Comparison of ENCODE assay signal across 17 cellular contexts in genomic region chrX:100874240-100874798, GRCh38. TPM values are rescaled to one million over a fixed set of nuclear protein-coding genes. Genes with fewer than 3 reads are reported as not detected.
DNase-seq lines count a peak whose midpoint lies in the region; ATAC-seq, FAIRE-seq and TF ChIP-seq lines count a peak whose summit lies in the region.
"Had no signal": no experiment of that assay in that cellular context is flagged by ENCODE, and none has a peak within 500 bp of the region (broad histone marks: within the 10 kb centered on the region; RNA-seq: fewer than 3 reads in every experiment).

NOX1 (minus strand) TSS chrX:100874359; CDS start chrX:100874139, 220 bp downstream.

- H3K4me3 ChIP-seq in HepG2 (replicated peaks in 1 of 3; ENCODE audit: insufficient read depth in 1 of 3, low read depth in 2 of 3, low read length in 3 of 3) = no peak within 1 kb of the TSS
- no peak within 1 kb of the TSS for H3K4me3 ChIP-seq in right lobe of liver
- H3K4me3 ChIP-seq in hepatocyte = no peak within 1 kb of the TSS
- H3K4me3 ChIP-seq: PC-9 had no signal

- ATAC-seq in HepG2 = peak; percentile 45
- no peak for ATAC-seq in right lobe of liver
- no peak for ATAC-seq in GM18502 (IDR thresholded peaks at IDR 0.05; ENCODE audit: poor library complexity, unreplicated experiment)

- H3K27me3 ChIP-seq in HepG2 (ENCODE audit: control insufficient read depth in 1 of 2, insufficient read depth in 2 of 2, low read length in 2 of 2) (no peaks in the 10 kb centered on the region), right lobe of liver (peaks cover 0 to 4% of the 10 kb centered on the region in 2 donors), hepatocyte (no peaks in the 10 kb centered on the region)

- TF ChIP-seq CTCF in HepG2 (CRISPR knock-in tag; IDR thresholded peaks at IDR 0.05) (no peak), right lobe of liver (IDR thresholded peaks at IDR 0.05) (no peak), VCaP (conservative IDR thresholded peaks at IDR 0.05) (no peak), hepatocyte (IDR thresholded peaks at IDR 0.05; ENCODE audit: poor library complexity) (no peak)

- H4K20me1 ChIP-seq in HepG2 (ENCODE audit: insufficient read depth, low read length) = no peaks in the 10 kb centered on the region
- no peaks in the 10 kb centered on the region for H4K20me1 ChIP-seq in hepatocyte (ENCODE audit: insufficient read depth, poor library complexity, severe bottlenecking)

- TF ChIP-seq EP300 in HepG2 (IDR thresholded peaks at IDR 0.05; ENCODE audit: low read depth in 2 of 2, low read length in 2 of 2) (no peak), HepG2 (CRISPR knock-in tag; IDR thresholded peaks at IDR 0.05; ENCODE audit: borderline replicate concordance) (no peak)

- peak within 1 kb of the TSS; percentile 27; the same call in 1 of the 2 replicates for H3K4me2 ChIP-seq in HepG2 (ENCODE audit: low read depth, low read length)
- H3K4me2 ChIP-seq in hepatocyte = peak within 1 kb of the TSS; percentile 10
- H3K4me2 ChIP-seq: PC-9 had no signal

- DNase-seq in HepG2 (ENCODE audit: low spot score) (no peak), right lobe of liver (no peak), hepatocyte (ENCODE audit: low spot score) (peak; percentile 14), mesenteric fat pad (ENCODE audit: low spot score) (no peak), HK-2 (ENCODE audit: unreplicated experiment) (no peak), NCI-H2227 (lab: John Stamatoyannopoulos, UW; ENCODE audit: unreplicated experiment) (no peak)
- DNase-seq: COR-L47, DND-41, GDM1, H7, NCI-H146, NCI-H2107, PC-9 had no signal

- H3K9me2 ChIP-seq in hepatocyte (replicated peaks; ENCODE audit: insufficient read depth) = no peaks in the 10 kb centered on the region

- H3K9me3 ChIP-seq in HepG2 (ENCODE audit: low read length) (no peaks in the 10 kb centered on the region), right lobe of liver (no peaks in the 10 kb centered on the region), hepatocyte (ENCODE audit: low read depth) (no peaks in the 10 kb centered on the region)

- WGBS in HepG2 (ENCODE audit: low lambda C conversion rate) = 0% methylated on average over 2 of the region's 2 CpGs
- 14% methylated on average over 2 of the region's 2 CpGs for WGBS in right lobe of liver (ENCODE audit: insufficient coverage, low coverage, low lambda C conversion rate, missing lambda C conversion rate)
- 27% methylated on average over 2 of the region's 2 CpGs for WGBS in hepatocyte (ENCODE audit: low lambda C conversion rate, missing lambda C conversion rate)

- H3K9ac ChIP-seq in HepG2 (ENCODE audit: insufficient read depth, low read depth, low read length) = no peak within 1 kb of the TSS

- TF ChIP-seq POLR2A in HepG2 (IDR thresholded peaks at IDR 0.05; ENCODE audit: insufficient read depth in 1 of 2, low read depth in 2 of 2, low read length in 2 of 2) (no peak), right lobe of liver (IDR thresholded peaks at IDR 0.05) (no peak)

- H3K36me3 ChIP-seq in HepG2 (replicated peaks in 1 of 2; ENCODE audit: control insufficient read depth in 1 of 2, insufficient read depth in 2 of 2, low read length in 2 of 2) (no peaks in the 10 kb centered on the region), right lobe of liver (no peaks in the 10 kb centered on the region), hepatocyte (replicated peaks; ENCODE audit: insufficient read depth, low read depth) (no peaks in the 10 kb centered on the region)

- no TSS peak for BruUV-seq in HepG2 (replicated peaks; lab: Mats Ljungman, UMichigan)

- H3K4me1 ChIP-seq in HepG2 (ENCODE audit: insufficient read depth, low read length) (0 out of 2 replicates have a peak, but pooled peaks cover 9% of the 10 kb centered on the region), right lobe of liver (no peaks in the 10 kb centered on the region), hepatocyte (ENCODE audit: insufficient read depth) (no peaks in the 10 kb centered on the region)

- FAIRE-seq in HepG2 (lab: Jason Lieb, UNC) = peak; percentile 61
- FAIRE-seq: A204.1 had no signal

- in situ Hi-C loops in HepG2 (cut with HindIII; ENCODE audit: extremely low pct_ligation_motif_present, low pct_unique_long_range_greater_than_20kb) = no loop called here

- TF ChIP-seq RAD21 in HepG2 (CRISPR knock-in tag; IDR thresholded peaks at IDR 0.05) = no peak

- H3K27ac ChIP-seq in HepG2 (ENCODE audit: extremely low read length, insufficient read depth, low read length) = no peak within 1 kb of the TSS
- no peak within 1 kb of the TSS for H3K27ac ChIP-seq in right lobe of liver
- peak within 1 kb of the TSS; percentile 45 for H3K27ac ChIP-seq in VCaP
- peak within 1 kb of the TSS; percentile 29 for H3K27ac ChIP-seq in hepatocyte
- H3K27ac ChIP-seq: PC-9 had no signal

- POLR2A ChIA-PET in HepG2 (lab: Yijun Ruan, JAX) = interaction anchor here (0.7 kb wide), 1 partner anchor 9 kb away, joined by 3 read pairs; no protein-coding TSS in a partner anchor

- CTCF ChIA-PET in HepG2 (lab: Yijun Ruan, JAX; ENCODE audit: low intra/inter-chr PET ratio, low total read pairs) = no interaction called here

- no peaks in the 10 kb centered on the region for H3K79me2 ChIP-seq in HepG2 (ENCODE audit: insufficient read depth, low read length)
- H3K79me2 ChIP-seq in hepatocyte = no peaks in the 10 kb centered on the region

- no peak within 1 kb of the TSS for H2AFZ ChIP-seq in HepG2 (ENCODE audit: low read length)
- H2AFZ ChIP-seq in hepatocyte = peak within 1 kb of the TSS; percentile 2
- H2AFZ ChIP-seq: PC-9 had no signal

- intact Hi-C loops in HepG2 (cut with micrococcal nuclease; ENCODE audit: unreplicated experiment) (no loop called here), right lobe of liver (cut with DNase I) (no loop called here)

TF ChIP-seq in HepG2, 621 proteins besides CTCF, POLR2A, EP300 and RAD21:
- TF ChIP-seq ZBTB1 (CRISPR knock-in tag; IDR thresholded peaks at IDR 0.05; ENCODE audit: borderline replicate concordance) = no peak
- no peak for TF ChIP-seq EZH2 (conservative IDR thresholded peaks at IDR 0.05; ENCODE audit: low read depth, low read length)
- TF ChIP-seq SMAD1 (CRISPR knock-in tag; IDR thresholded peaks at IDR 0.05; ENCODE audit: borderline replicate concordance, low read depth) = no peak
- peak; percentile 48; the same call in 1 of the 2 replicates for TF ChIP-seq CEBPB (IDR thresholded peaks at IDR 0.05; ENCODE audit: borderline replicate concordance, low read depth, low read length)
- TF ChIP-seq HNF4A (CRISPR knock-in tag; IDR thresholded peaks at IDR 0.05) = 0 out of 2 replicates have a peak, but pooled peaks have one; percentile 23
- TF ChIP-seq TP53 (CRISPR knock-in tag; conservative IDR thresholded peaks at IDR 0.05) = no peak

RNA-seq across cellular contexts. Expression of gene NOX1, which starts in this region (rescaled TPM):
- total RNA-seq in HepG2 (2016; rRNA removed; fragmentation: Illumina TruSeq; extraction: Trizol) (not detected in 2 replicates), right lobe of liver (not detected), hepatocyte (2.5 and 3.0 TPM in 2 replicates), mesenteric fat pad (not detected)
- not detected in 2 replicates for total RNA-seq in HepG2 (2016; cell fraction: cytosol; rRNA removed; fragmentation: Illumina TruSeq; extraction: Trizol; ENCODE audit: low read depth)
- total RNA-seq in HepG2 (2016; cell fraction: insoluble cytoplasmic fraction; rRNA removed; fragmentation: Illumina TruSeq; extraction: Trizol) = not detected in 2 replicates
- not detected in 2 replicates for total RNA-seq in HepG2 (2016; cell fraction: membrane; rRNA removed; fragmentation: Illumina TruSeq; extraction: Trizol)
- total RNA-seq in HepG2 (2016; cell fraction: nucleus; rRNA removed; fragmentation: Illumina TruSeq; extraction: Trizol) = not detected in 2 replicates
- polyA plus RNA-seq in HepG2 (2011; rRNA removed) (0.07 and 0.10 TPM in 2 replicates), hepatocyte (0.99 and 1.9 TPM in 2 replicates)
- polyA plus RNA-seq in HepG2 (2011; cell fraction: cytosol; rRNA removed) = 0.04 TPM in 1 of 2 replicates, not detected in the other
- polyA plus RNA-seq in HepG2 (2011; cell fraction: nucleus; rRNA removed) = not detected in 2 replicates
- 0.12 TPM in 1 of 2 replicates, not detected in the other for polyA plus RNA-seq in HepG2 (2012)
- not detected in 2 replicates for polyA plus RNA-seq in HepG2 (2016; cell fraction: cytosol; fragmentation: Illumina TruSeq; extraction: Trizol; ENCODE audit: low read depth)
- not detected in 2 replicates for polyA plus RNA-seq in HepG2 (2016; cell fraction: insoluble cytoplasmic fraction; fragmentation: Illumina TruSeq; extraction: Trizol; ENCODE audit: low read depth)
- not detected in 2 replicates for polyA plus RNA-seq in HepG2 (2016; cell fraction: membrane; fragmentation: Illumina TruSeq; extraction: Trizol; ENCODE audit: low read depth)
- not detected in 2 replicates for polyA plus RNA-seq in HepG2 (2016; cell fraction: nucleus; fragmentation: Illumina TruSeq; extraction: Trizol; ENCODE audit: insufficient read depth, low read depth)
- 0.21 TPM in 1 of 2 replicates, not detected in the other for polyA minus RNA-seq in HepG2 (2011; rRNA and poly(A)+ RNA removed; ENCODE audit: low replicate concordance)
- not detected in 2 replicates for polyA minus RNA-seq in HepG2 (2011; cell fraction: cytosol; rRNA and poly(A)+ RNA removed)
- not detected in 2 replicates for polyA minus RNA-seq in HepG2 (2011; cell fraction: nucleus; rRNA and poly(A)+ RNA removed)
- total RNA-seq: H7, PC-9 had no signal
- polyA plus RNA-seq: CD14-positive monocyte had no signal

Comparison
In these comparisons a context has a peak if more than half of its experiments do, and no peak if none do; other contexts are left out.
1. Peak in ATAC-seq and H3K4me2 ChIP-seq in HepG2; RNA of the gene not detected or under 1 TPM.
2. H3K27ac ChIP-seq: peak in VCaP (single experiment) and hepatocyte (single experiment); none in HepG2 (single experiment) and right lobe of liver (0 of 3).